29 cellular contexts compared by ENCODE assay signal in the genomic region with DNA sequence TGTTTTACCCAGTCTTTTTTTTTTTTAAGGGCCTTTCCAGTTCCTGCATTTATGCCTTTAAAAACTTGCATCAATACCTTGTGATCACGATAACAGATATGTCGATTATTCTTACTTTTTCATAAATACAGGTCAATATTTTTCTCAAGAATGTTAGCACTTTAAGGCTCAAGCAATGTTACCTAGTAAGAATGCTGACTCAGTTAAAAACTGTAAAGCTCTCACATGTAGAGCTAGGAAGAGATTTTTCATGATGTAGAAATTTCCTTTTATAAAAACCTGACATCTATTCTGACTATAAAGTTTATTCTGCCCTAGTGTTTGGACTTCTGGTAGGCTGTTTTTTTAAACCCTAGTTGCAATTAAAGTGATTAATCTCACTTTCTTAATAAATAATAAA.
"Had no signal": no experiment of that assay in that cellular context is flagged by ENCODE, and none has a peak within 500 bp of the region (broad histone marks: within the 10 kb centered on the region; RNA-seq: fewer than 3 reads in every experiment).

No MANE protein-coding gene starts in this region.

- DNase-seq: Karpas-422, MV-4-11, NCI-H1092, NCI-H1105, NCI-H1417 treated with DMSO at 0.1 percent for 48 hours, NCI-H1436 treated with DMSO at 0.1 percent for 48 hours, NCI-H1694 treated with DMSO at 0.1 percent for 48 hours, NCI-H187 treated with DMSO at 0.1 percent for 48 hours, NCI-H2029, NCI-H2081, NCI-H2171 treated with DMSO at 0.1 percent for 48 hours, NCI-H226, NCI-H446 treated with DMSO at 0.1 percent for 48 hours, NCI-H510A, NCI-H524, NCI-H526, NCI-H748 treated with DMSO at 0.1 percent for 48 hours, NCI-H82, PC-3, Peyer's patch, SHP77, SIG-M5, SJCRH30, SW 1271, T-helper 1 cell had no signal

- H3K4me3 ChIP-seq: Peyer's patch, SJCRH30, SK-N-MC had no signal

- H3K36me3 ChIP-seq: Peyer's patch, SJCRH30 had no signal

- H3K27me3 ChIP-seq: Peyer's patch, SJCRH30 had no signal

- ATAC-seq: PC-3, Right ventricle myocardium inferior, SK-N-SH treated with all-trans-retinoic acid at 6 μM for 48 hours had no signal

- H3K4me1 ChIP-seq: Peyer's patch, SJCRH30 had no signal

- H3K27ac ChIP-seq: Peyer's patch, RWPE1, SJCRH30, SK-N-MC had no signal

- H3K9me3 ChIP-seq: Peyer's patch, SJCRH30 had no signal
